In the genomic region with DNA sequence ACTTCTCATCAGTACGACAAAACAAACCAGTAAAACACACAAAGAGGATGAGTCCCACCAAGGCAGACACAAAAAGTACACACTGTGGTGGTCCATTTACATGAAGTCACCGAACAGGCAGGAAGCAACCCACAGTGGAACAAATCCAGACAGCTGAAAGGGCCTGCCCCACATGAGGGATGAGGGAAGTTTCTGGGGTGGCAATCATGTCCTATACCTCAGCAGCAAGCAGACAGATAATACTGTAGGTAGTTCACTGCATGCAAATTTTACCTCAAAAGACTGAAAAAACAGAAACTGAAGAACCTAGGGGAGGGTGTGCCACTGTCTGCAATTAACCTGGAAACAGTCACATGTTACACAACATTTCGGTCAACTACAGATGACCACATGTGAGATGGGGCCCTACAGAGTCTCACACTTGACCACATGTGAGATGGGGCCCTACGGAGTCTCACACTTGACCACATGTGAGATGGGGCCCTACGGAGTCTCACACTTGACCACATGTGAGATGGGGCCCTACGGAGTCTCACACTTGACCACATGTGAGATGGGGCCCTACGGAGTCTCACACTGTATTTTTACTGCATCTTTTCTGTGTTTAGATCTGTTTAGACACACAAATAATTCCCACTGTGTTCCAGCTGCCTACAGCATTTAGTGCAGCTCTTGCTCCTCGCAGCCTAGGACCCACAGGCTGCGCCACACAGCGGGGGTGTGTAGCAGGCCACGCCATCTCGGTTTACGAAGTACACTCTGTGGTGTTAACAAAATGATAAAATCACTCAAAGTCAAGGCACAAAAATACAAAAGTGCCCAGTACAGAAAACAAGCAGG, we compare ENCODE assay signal across 1 cellular context.
TF ChIP-seq lines count a peak whose summit lies in the region.

No MANE protein-coding gene starts in this region.

TF ChIP-seq in GM12878, 131 proteins besides CTCF, POLR2A, EP300 and RAD21 (continued from another document):
- TF ChIP-seq, protein P1, sequence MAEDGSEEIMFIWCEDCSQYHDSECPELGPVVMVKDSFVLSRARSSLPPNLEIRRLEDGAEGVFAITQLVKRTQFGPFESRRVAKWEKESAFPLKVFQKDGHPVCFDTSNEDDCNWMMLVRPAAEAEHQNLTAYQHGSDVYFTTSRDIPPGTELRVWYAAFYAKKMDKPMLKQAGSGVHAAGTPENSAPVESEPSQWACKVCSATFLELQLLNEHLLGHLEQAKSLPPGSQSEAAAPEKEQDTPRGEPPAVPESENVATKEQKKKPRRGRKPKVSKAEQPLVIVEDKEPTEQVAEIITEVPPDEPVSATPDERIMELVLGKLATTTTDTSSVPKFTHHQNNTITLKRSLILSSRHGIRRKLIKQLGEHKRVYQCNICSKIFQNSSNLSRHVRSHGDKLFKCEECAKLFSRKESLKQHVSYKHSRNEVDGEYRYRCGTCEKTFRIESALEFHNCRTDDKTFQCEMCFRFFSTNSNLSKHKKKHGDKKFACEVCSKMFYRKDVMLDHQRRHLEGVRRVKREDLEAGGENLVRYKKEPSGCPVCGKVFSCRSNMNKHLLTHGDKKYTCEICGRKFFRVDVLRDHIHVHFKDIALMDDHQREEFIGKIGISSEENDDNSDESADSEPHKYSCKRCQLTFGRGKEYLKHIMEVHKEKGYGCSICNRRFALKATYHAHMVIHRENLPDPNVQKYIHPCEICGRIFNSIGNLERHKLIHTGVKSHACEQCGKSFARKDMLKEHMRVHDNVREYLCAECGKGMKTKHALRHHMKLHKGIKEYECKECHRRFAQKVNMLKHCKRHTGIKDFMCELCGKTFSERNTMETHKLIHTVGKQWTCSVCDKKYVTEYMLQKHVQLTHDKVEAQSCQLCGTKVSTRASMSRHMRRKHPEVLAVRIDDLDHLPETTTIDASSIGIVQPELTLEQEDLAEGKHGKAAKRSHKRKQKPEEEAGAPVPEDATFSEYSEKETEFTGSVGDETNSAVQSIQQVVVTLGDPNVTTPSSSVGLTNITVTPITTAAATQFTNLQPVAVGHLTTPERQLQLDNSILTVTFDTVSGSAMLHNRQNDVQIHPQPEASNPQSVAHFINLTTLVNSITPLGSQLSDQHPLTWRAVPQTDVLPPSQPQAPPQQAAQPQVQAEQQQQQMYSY (CRISPR knock-in tag; IDR thresholded peaks at IDR 0.05) = no peak
- TF ChIP-seq TBL1XR1 (IDR thresholded peaks at IDR 0.05; ENCODE audit: low read depth, low read length) (peak; percentile 64; the same call in 1 of the 2 replicates), RELA (IDR thresholded peaks at IDR 0.05; ENCODE audit: borderline replicate concordance, partially characterized antibody) (no peak), HDAC2 (IDR thresholded peaks at IDR 0.05) (no peak), IKZF2 (IDR thresholded peaks at IDR 0.05) (peak; percentile 57 to 60; a peak in 3 of 4 replicates), FOXM1 (IDR thresholded peaks at IDR 0.05; ENCODE audit: low read depth, low read length) (peak; percentile 52; the same call in 1 of the 2 replicates), CREM (IDR thresholded peaks at IDR 0.05; ENCODE audit: low read depth) (no peak), ZNF622 (IDR thresholded peaks at IDR 0.05) (no peak), POLR2AphosphoS2 (IDR thresholded peaks at IDR 0.05; ENCODE audit: low read depth, low read length) (no peak), TAF1 (IDR thresholded peaks at IDR 0.05; ENCODE audit: borderline replicate concordance, low read depth, low read length) (no peak), ZZZ3 (IDR thresholded peaks at IDR 0.05; ENCODE audit: control insufficient read depth, insufficient read length, low read depth) (no peak), RB1 (IDR thresholded peaks at IDR 0.05; ENCODE audit: borderline replicate concordance) (no peak), ESRRA (IDR thresholded peaks at IDR 0.05; ENCODE audit: low read length) (no peak), NFIC (IDR thresholded peaks at IDR 0.05; ENCODE audit: low read depth, low read length) (peak; percentile 43; the same call in 1 of the 2 replicates), GATAD2B (conservative IDR thresholded peaks at IDR 0.05; ENCODE audit: low read depth) (no peak), YY1 (IDR thresholded peaks at IDR 0.05; ENCODE audit: low read depth, low read length) (no peak), TARDBP (IDR thresholded peaks at IDR 0.05; ENCODE audit: borderline replicate concordance) (no peak), JUND (IDR thresholded peaks at IDR 0.05; ENCODE audit: low read depth, low read length) (no peak), EGR1 (IDR thresholded peaks at IDR 0.05; ENCODE audit: borderline replicate concordance in 1 of 2, low read depth in 2 of 2, low read length in 2 of 2) (no peak), SMC3 (IDR thresholded peaks at IDR 0.05; ENCODE audit: borderline replicate concordance, low read length) (no peak), SREBF1 (IDR thresholded peaks at IDR 0.05; ENCODE audit: low read length) (no peak), MTA2 (IDR thresholded peaks at IDR 0.05; ENCODE audit: low read depth) (peak; percentile 80), RFX5 (IDR thresholded peaks at IDR 0.05; ENCODE audit: low read depth, low read length) (peak; percentile 36; the same call in 1 of the 2 replicates), MYB (IDR thresholded peaks at IDR 0.05; ENCODE audit: borderline replicate concordance, low read depth, low read length) (no peak), PAX8 (IDR thresholded peaks at IDR 0.05) (no peak), IRF4 (IDR thresholded peaks at IDR 0.05; ENCODE audit: low read depth, low read length) (no peak), EZH2 (IDR thresholded peaks at IDR 0.05; ENCODE audit: borderline replicate concordance, control insufficient read depth, low read depth, low read length) (no peak)
- TF ChIP-seq, protein P2, sequence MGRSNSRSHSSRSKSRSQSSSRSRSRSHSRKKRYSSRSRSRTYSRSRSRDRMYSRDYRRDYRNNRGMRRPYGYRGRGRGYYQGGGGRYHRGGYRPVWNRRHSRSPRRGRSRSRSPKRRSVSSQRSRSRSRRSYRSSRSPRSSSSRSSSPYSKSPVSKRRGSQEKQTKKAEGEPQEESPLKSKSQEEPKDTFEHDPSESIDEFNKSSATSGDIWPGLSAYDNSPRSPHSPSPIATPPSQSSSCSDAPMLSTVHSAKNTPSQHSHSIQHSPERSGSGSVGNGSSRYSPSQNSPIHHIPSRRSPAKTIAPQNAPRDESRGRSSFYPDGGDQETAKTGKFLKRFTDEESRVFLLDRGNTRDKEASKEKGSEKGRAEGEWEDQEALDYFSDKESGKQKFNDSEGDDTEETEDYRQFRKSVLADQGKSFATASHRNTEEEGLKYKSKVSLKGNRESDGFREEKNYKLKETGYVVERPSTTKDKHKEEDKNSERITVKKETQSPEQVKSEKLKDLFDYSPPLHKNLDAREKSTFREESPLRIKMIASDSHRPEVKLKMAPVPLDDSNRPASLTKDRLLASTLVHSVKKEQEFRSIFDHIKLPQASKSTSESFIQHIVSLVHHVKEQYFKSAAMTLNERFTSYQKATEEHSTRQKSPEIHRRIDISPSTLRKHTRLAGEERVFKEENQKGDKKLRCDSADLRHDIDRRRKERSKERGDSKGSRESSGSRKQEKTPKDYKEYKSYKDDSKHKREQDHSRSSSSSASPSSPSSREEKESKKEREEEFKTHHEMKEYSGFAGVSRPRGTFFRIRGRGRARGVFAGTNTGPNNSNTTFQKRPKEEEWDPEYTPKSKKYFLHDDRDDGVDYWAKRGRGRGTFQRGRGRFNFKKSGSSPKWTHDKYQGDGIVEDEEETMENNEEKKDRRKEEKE (IDR thresholded peaks at IDR 0.05) = no peak
- TF ChIP-seq, protein P3, sequence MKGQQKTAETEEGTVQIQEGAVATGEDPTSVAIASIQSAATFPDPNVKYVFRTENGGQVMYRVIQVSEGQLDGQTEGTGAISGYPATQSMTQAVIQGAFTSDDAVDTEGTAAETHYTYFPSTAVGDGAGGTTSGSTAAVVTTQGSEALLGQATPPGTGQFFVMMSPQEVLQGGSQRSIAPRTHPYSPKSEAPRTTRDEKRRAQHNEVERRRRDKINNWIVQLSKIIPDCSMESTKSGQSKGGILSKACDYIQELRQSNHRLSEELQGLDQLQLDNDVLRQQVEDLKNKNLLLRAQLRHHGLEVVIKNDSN (IDR thresholded peaks at IDR 0.05; ENCODE audit: borderline replicate concordance, extremely low read length, insufficient read depth, low read depth, low read length) = no peak
- TF ChIP-seq, protein P4, sequence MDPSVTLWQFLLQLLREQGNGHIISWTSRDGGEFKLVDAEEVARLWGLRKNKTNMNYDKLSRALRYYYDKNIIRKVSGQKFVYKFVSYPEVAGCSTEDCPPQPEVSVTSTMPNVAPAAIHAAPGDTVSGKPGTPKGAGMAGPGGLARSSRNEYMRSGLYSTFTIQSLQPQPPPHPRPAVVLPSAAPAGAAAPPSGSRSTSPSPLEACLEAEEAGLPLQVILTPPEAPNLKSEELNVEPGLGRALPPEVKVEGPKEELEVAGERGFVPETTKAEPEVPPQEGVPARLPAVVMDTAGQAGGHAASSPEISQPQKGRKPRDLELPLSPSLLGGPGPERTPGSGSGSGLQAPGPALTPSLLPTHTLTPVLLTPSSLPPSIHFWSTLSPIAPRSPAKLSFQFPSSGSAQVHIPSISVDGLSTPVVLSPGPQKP (IDR thresholded peaks at IDR 0.05; ENCODE audit: low read depth, low read length) = no peak
- TF ChIP-seq, protein P5, sequence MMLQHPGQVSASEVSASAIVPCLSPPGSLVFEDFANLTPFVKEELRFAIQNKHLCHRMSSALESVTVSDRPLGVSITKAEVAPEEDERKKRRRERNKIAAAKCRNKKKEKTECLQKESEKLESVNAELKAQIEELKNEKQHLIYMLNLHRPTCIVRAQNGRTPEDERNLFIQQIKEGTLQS (IDR thresholded peaks at IDR 0.05; ENCODE audit: borderline replicate concordance, extremely low read depth, low read depth, low read length) = no peak
- TF ChIP-seq, protein P6, sequence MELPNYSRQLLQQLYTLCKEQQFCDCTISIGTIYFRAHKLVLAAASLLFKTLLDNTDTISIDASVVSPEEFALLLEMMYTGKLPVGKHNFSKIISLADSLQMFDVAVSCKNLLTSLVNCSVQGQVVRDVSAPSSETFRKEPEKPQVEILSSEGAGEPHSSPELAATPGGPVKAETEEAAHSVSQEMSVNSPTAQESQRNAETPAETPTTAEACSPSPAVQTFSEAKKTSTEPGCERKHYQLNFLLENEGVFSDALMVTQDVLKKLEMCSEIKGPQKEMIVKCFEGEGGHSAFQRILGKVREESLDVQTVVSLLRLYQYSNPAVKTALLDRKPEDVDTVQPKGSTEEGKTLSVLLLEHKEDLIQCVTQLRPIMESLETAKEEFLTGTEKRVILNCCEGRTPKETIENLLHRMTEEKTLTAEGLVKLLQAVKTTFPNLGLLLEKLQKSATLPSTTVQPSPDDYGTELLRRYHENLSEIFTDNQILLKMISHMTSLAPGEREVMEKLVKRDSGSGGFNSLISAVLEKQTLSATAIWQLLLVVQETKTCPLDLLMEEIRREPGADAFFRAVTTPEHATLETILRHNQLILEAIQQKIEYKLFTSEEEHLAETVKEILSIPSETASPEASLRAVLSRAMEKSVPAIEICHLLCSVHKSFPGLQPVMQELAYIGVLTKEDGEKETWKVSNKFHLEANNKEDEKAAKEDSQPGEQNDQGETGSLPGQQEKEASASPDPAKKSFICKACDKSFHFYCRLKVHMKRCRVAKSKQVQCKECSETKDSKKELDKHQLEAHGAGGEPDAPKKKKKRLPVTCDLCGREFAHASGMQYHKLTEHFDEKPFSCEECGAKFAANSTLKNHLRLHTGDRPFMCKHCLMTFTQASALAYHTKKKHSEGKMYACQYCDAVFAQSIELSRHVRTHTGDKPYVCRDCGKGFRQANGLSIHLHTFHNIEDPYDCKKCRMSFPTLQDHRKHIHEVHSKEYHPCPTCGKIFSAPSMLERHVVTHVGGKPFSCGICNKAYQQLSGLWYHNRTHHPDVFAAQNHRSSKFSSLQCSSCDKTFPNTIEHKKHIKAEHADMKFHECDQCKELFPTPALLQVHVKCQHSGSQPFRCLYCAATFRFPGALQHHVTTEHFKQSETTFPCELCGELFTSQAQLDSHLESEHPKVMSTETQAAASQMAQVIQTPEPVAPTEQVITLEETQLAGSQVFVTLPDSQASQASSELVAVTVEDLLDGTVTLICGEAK (IDR thresholded peaks at IDR 0.05; ENCODE audit: borderline replicate concordance) = 0 out of 2 replicates have a peak, but pooled peaks have one; percentile 10
- TF ChIP-seq, protein P7, sequence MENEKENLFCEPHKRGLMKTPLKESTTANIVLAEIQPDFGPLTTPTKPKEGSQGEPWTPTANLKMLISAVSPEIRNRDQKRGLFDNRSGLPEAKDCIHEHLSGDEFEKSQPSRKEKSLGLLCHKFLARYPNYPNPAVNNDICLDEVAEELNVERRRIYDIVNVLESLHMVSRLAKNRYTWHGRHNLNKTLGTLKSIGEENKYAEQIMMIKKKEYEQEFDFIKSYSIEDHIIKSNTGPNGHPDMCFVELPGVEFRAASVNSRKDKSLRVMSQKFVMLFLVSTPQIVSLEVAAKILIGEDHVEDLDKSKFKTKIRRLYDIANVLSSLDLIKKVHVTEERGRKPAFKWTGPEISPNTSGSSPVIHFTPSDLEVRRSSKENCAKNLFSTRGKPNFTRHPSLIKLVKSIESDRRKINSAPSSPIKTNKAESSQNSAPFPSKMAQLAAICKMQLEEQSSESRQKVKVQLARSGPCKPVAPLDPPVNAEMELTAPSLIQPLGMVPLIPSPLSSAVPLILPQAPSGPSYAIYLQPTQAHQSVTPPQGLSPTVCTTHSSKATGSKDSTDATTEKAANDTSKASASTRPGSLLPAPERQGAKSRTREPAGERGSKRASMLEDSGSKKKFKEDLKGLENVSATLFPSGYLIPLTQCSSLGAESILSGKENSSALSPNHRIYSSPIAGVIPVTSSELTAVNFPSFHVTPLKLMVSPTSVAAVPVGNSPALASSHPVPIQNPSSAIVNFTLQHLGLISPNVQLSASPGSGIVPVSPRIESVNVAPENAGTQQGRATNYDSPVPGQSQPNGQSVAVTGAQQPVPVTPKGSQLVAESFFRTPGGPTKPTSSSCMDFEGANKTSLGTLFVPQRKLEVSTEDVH (IDR thresholded peaks at IDR 0.05; ENCODE audit: low read depth, partially characterized antibody) = no peak
